29 cellular contexts compared by ENCODE assay signal in genomic region chrX:130145123-130145522, GRCh38. TPM values are rescaled to one million over a fixed set of nuclear protein-coding genes. Genes with fewer than 3 reads are reported as not detected.
"Had no signal": no experiment of that assay in that cellular context is flagged by ENCODE, and none has a peak within 500 bp of the region (broad histone marks: within the 10 kb centered on the region; RNA-seq: fewer than 3 reads in every experiment).

No MANE protein-coding gene starts in this region.

- DNase-seq: colonic mucosa; effector CD8-positive, alpha-beta T cell; endodermal cell; esophagus squamous epithelium; foreskin melanocyte; hypothalamus; immature natural killer cell; islet precursor cell; kidney glomerular epithelial cell; left colon; left ventricle myocardium inferior; lower lobe of right lung; natural killer cell; occipital lobe; ovary; posterior cingulate gyrus; psoas muscle; right cardiac atrium; spleen; stimulated activated CD4-positive, alpha-beta T cell treated with anti-CD3 and anti-CD28 coated beads, Interleukin-4, amount 100 ng/mL, for 4 hours; stimulated activated naive CD8-positive, alpha-beta T cell treated with anti-CD3 and anti-CD28 coated beads, Interleukin-15, Interleukin-2, amounts not matched to agents 100 U/mL and 50 U/mL, for 24 hours; substantia nigra; testis; tibial artery had no signal

- H3K4me3 Mint-ChIP-seq: dendritic cell treated with granulocyte-macrophage colony-stimulating factor and Interleukin-4, amounts not matched to agents 40 ng/mL and 50 ng/mL, for 4 days; endodermal cell; immature natural killer cell; natural killer cell; stimulated activated memory B cell treated with anti-CD40 and anti-IgM and Interleukin-4, amounts not matched to agents 10 μg/mL and 1 μg/mL and 100 μg/mL, for 72 hours; type B pancreatic cell had no signal

- H3K4me3 ChIP-seq: colonic mucosa, esophagus squamous epithelium, left ventricle myocardium inferior, lower lobe of right lung, ovary, psoas muscle, skin epidermis, spleen, testis, tibial artery had no signal

- H3K27ac Mint-ChIP-seq: dendritic cell treated with granulocyte-macrophage colony-stimulating factor and Interleukin-4, amounts not matched to agents 40 ng/mL and 50 ng/mL, for 4 days; endodermal cell; immature natural killer cell; natural killer cell; stimulated activated memory B cell treated with anti-CD40 and anti-IgM and Interleukin-4, amounts not matched to agents 10 μg/mL and 1 μg/mL and 100 μg/mL, for 72 hours; type B pancreatic cell had no signal

- H3K4me1 Mint-ChIP-seq: immature natural killer cell; natural killer cell; stimulated activated memory B cell treated with anti-CD40 and anti-IgM and Interleukin-4, amounts not matched to agents 10 μg/mL and 1 μg/mL and 100 μg/mL, for 72 hours had no signal

- H3K9me3 ChIP-seq: colonic mucosa, esophagus squamous epithelium, left ventricle myocardium inferior, lower lobe of right lung, ovary, psoas muscle, spleen, testis, tibial artery had no signal

- H3K27me3 ChIP-seq: colonic mucosa, esophagus squamous epithelium, ovary, spleen, testis, tibial artery had no signal

- H3K9me3 Mint-ChIP-seq: dendritic cell treated with granulocyte-macrophage colony-stimulating factor and Interleukin-4, amounts not matched to agents 40 ng/mL and 50 ng/mL, for 4 days; immature natural killer cell; natural killer cell; stimulated activated memory B cell treated with anti-CD40 and anti-IgM and Interleukin-4, amounts not matched to agents 10 μg/mL and 1 μg/mL and 100 μg/mL, for 72 hours had no signal

- H3K36me3 Mint-ChIP-seq: natural killer cell had no signal

- H3K4me1 ChIP-seq: colonic mucosa, esophagus squamous epithelium, lower lobe of right lung, psoas muscle, spleen, testis, tibial artery had no signal

- H3K27ac ChIP-seq: colonic mucosa, esophagus squamous epithelium, left ventricle myocardium inferior, lower lobe of right lung, ovary, psoas muscle, skin epidermis, spleen, testis, tibial artery had no signal

- H3K27me3 Mint-ChIP-seq: dendritic cell treated with granulocyte-macrophage colony-stimulating factor and Interleukin-4, amounts not matched to agents 40 ng/mL and 50 ng/mL, for 4 days; stimulated activated memory B cell treated with anti-CD40 and anti-IgM and Interleukin-4, amounts not matched to agents 10 μg/mL and 1 μg/mL and 100 μg/mL, for 72 hours; type B pancreatic cell had no signal

- ATAC-seq: left colon; lower lobe of right lung; natural killer cell; psoas muscle; right cardiac atrium; stimulated activated memory B cell treated with anti-CD40 and anti-IgM and Interleukin-4, amounts not matched to agents 10 μg/mL and 1 μg/mL and 100 μg/mL, for 72 hours; stimulated activated naive CD8-positive, alpha-beta T cell treated with anti-CD3 and anti-CD28 coated beads, Interleukin-15, Interleukin-2, amounts not matched to agents 100 U/mL and 50 U/mL, for 24 hours had no signal

- H3K36me3 ChIP-seq: colonic mucosa, ovary had no signal

RNA-seq across cellular contexts. Expression of gene RAB33A, which starts 26.6 kb away (rescaled TPM):
- total RNA-seq: endodermal cell had no signal

RNA-seq across cellular contexts. Expression of gene ELF4, which starts 34.8 kb away (rescaled TPM):
- polyA plus RNA-seq: neural cell had no signal
